32 cellular contexts compared by ENCODE assay signal in the genomic region with DNA sequence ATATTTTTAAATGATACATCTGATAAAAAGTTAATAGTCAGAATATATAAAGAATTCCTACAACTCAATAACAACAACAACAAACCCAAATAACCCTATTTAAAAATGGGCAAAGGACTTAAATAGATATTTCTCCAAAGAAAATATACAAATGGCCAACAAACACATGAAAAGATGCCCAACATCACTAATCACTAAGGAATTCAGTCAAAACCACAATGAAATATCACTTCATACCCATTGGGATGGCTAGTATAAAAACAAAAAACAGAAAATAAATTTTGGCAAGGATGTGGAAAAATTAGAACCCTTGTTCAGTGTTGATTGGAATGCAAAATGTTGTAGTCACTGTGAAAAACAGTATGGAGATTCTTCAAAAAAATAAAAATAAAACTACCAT.
"Had no signal": no experiment of that assay in that cellular context is flagged by ENCODE, and none has a peak within 500 bp of the region (broad histone marks: within the 10 kb centered on the region; RNA-seq: fewer than 3 reads in every experiment).

No MANE protein-coding gene starts in this region.

- FAIRE-seq: kidney had no signal

- H3K27ac ChIP-seq: body of pancreas, cardiac muscle cell, colonic mucosa, heart left ventricle, parathyroid adenoma, spleen, uterus had no signal

- H3K36me3 ChIP-seq: cardiac muscle cell, colonic mucosa, heart left ventricle, right atrium auricular region, spleen, uterus had no signal

- H3K79me2 ChIP-seq: parathyroid adenoma had no signal

- H3K27me3 Mint-ChIP-seq: activated T-cell treated with anti-CD3 and anti-CD28 coated beads, Interleukin-2, amount 50 U/mL, for 24 hours; type B pancreatic cell had no signal

- H3K9me3 ChIP-seq: body of pancreas, colonic mucosa, testis had no signal

- H3K4me3 ChIP-seq: body of pancreas, cardiac muscle cell, colonic mucosa, dorsolateral prefrontal cortex, heart left ventricle, right atrium auricular region, spleen, testis, uterus had no signal

- H3K4me3 Mint-ChIP-seq: activated CD4-positive, alpha-beta memory T cell treated with anti-CD3 and anti-CD28 coated beads, Interleukin-2, amount 10 ng/mL, durations not matched to agents 7 days and 5 days; activated CD4-positive, alpha-beta T cell treated with anti-CD3 and anti-CD28 coated beads, Interleukin-2, amount 10 ng/mL, durations not matched to agents 7 days and 5 days; activated naive CD4-positive, alpha-beta T cell treated with anti-CD3 and anti-CD28 coated beads, Interleukin-2, amount 10 ng/mL, durations not matched to agents 7 days and 5 days; activated naive CD8-positive, alpha-beta T cell treated with anti-CD3 and anti-CD28 coated beads, Interleukin-2, amount 10 ng/mL, durations not matched to agents 7 days and 5 days; activated T-cell treated with anti-CD3 and anti-CD28 coated beads, Interleukin-2, amount 50 U/mL, for 24 hours; immature natural killer cell; memory B cell; naive thymus-derived CD4-positive, alpha-beta T cell; neural crest cell; type B pancreatic cell; WTC11 had no signal

- ATAC-seq: body of pancreas; heart left ventricle; naive thymus-derived CD4-positive, alpha-beta T cell; WTC11 had no signal

- H3K4me1 ChIP-seq: body of pancreas, colonic mucosa, parathyroid adenoma, spleen, uterus had no signal

- H3K27ac Mint-ChIP-seq: activated CD4-positive, alpha-beta memory T cell treated with anti-CD3 and anti-CD28 coated beads, Interleukin-2, amount 10 ng/mL, durations not matched to agents 7 days and 5 days; activated CD4-positive, alpha-beta T cell treated with anti-CD3 and anti-CD28 coated beads, Interleukin-2, amount 10 ng/mL, durations not matched to agents 7 days and 5 days; activated naive CD4-positive, alpha-beta T cell treated with anti-CD3 and anti-CD28 coated beads, Interleukin-2, amount 10 ng/mL, durations not matched to agents 7 days and 5 days; activated naive CD8-positive, alpha-beta T cell treated with anti-CD3 and anti-CD28 coated beads, Interleukin-2, amount 10 ng/mL, durations not matched to agents 7 days and 5 days; activated T-cell treated with anti-CD3 and anti-CD28 coated beads, Interleukin-2, amount 50 U/mL, for 24 hours; immature natural killer cell; memory B cell; naive thymus-derived CD4-positive, alpha-beta T cell; type B pancreatic cell had no signal

- DNase-seq: activated CD4-positive, alpha-beta memory T cell treated with anti-CD3 and anti-CD28 coated beads, Interleukin-2, amount 10 ng/mL, durations not matched to agents 7 days and 5 days; activated CD4-positive, alpha-beta T cell treated with anti-CD3 and anti-CD28 coated beads for 1 hour; activated CD4-positive, alpha-beta T cell treated with anti-CD3 and anti-CD28 coated beads, Interleukin-2, amount 10 ng/mL, durations not matched to agents 7 days and 5 days; activated gamma-delta T cell; activated naive CD4-positive, alpha-beta T cell treated with anti-CD3 and anti-CD28 coated beads, Interleukin-2, amount 10 ng/mL, durations not matched to agents 7 days and 5 days; activated naive CD8-positive, alpha-beta T cell treated with anti-CD3 and anti-CD28 coated beads, Interleukin-2, amount 10 ng/mL, durations not matched to agents 7 days and 5 days; activated T-cell treated with anti-CD3 and anti-CD28 coated beads, Interleukin-2, amount 50 U/mL, for 24 hours; body of pancreas; cerebellar nuclear complex; colonic mucosa; dorsolateral prefrontal cortex; effector memory CD4-positive, alpha-beta T cell; foreskin fibroblast; heart left ventricle; hypothalamus; immature natural killer cell; kidney; midbrain; naive thymus-derived CD4-positive, alpha-beta T cell; nucleus accumbens; spleen; stimulated activated naive CD4-positive, alpha-beta T cell treated with Interleukin-2 at 50 U/mL for 16 hours; T-helper 2 cell; testis; uterus had no signal

- H3K4me1 Mint-ChIP-seq: activated CD4-positive, alpha-beta memory T cell treated with anti-CD3 and anti-CD28 coated beads, Interleukin-2, amount 10 ng/mL, durations not matched to agents 7 days and 5 days; activated CD4-positive, alpha-beta T cell treated with anti-CD3 and anti-CD28 coated beads, Interleukin-2, amount 10 ng/mL, durations not matched to agents 7 days and 5 days; activated naive CD4-positive, alpha-beta T cell treated with anti-CD3 and anti-CD28 coated beads, Interleukin-2, amount 10 ng/mL, durations not matched to agents 7 days and 5 days; activated naive CD8-positive, alpha-beta T cell treated with anti-CD3 and anti-CD28 coated beads, Interleukin-2, amount 10 ng/mL, durations not matched to agents 7 days and 5 days; immature natural killer cell; memory B cell; naive thymus-derived CD4-positive, alpha-beta T cell had no signal

- H3K27me3 ChIP-seq: body of pancreas, cardiac muscle cell, colonic mucosa, dorsolateral prefrontal cortex, right atrium auricular region, testis, uterus had no signal

- H2AFZ ChIP-seq: parathyroid adenoma had no signal

- H3K9ac ChIP-seq: parathyroid adenoma had no signal
